ENCODE assay signal across 8 cellular contexts in genomic region chr14:24160499-24160849, GRCh38. TPM values are rescaled to one million over a fixed set of nuclear protein-coding genes. Genes with fewer than 3 reads are reported as not detected.
DNase-seq lines count a peak whose midpoint lies in the region; ATAC-seq and TF ChIP-seq lines count a peak whose summit lies in the region.

No MANE protein-coding gene starts in this region.

- peaks cover 11 to 30% of the 10 kb centered on the region in 2 donors for H3K36me3 Mint-ChIP-seq in naive B cell

- DNase-seq in cardiac muscle cell (ENCODE audit: low read depth in 1 of 2, low spot score in 1 of 2), result no peak
- DNase-seq in left ventricle myocardium superior, result no peak
- no peak for DNase-seq in body of pancreas
- DNase-seq in naive B cell, result no peak
- no peak for DNase-seq in NCI-H446 (lab: John Stamatoyannopoulos, UW)
- DNase-seq in DMS153 treated with DMSO at 0.1 percent for 48 hours (lab: John Stamatoyannopoulos, UW; ENCODE audit: unreplicated experiment), result no peak

- 85 to 92% methylated on average over 4 of the region's 4 CpGs for WGBS in body of pancreas, 2 donors

- H3K36me3 ChIP-seq in cardiac muscle cell (peaks cover 34% of the 10 kb centered on the region), body of pancreas (replicated peaks in 1 of 2; ENCODE audit: insufficient read depth in 1 of 2, low read depth in 2 of 2) (peaks cover 10 to 42% of the 10 kb centered on the region in 2 donors)

- peak overlapping the region in 5 of 8 donors; percentile 5 to 100 (median 98) for H3K4me3 Mint-ChIP-seq in naive B cell

- no peaks in the 10 kb centered on the region for H3K9me3 Mint-ChIP-seq in naive B cell

- H3K4me1 ChIP-seq in cardiac muscle cell (ENCODE audit: low read depth), result peaks cover 11% of the 10 kb centered on the region
- peaks cover 35% of the 10 kb centered on the region for H3K4me1 ChIP-seq in body of pancreas

- H3K27ac Mint-ChIP-seq in naive B cell, result peak overlapping the region; percentile 44 to 100 (median 97)

- intact Hi-C loops in left ventricle myocardium superior (cut with micrococcal nuclease), result no loop called here
- intact Hi-C loops in body of pancreas (cut with DNase I), result loop anchor here (10.0 kb wide), 1 partner anchor 106 kb away; the partner anchor contains the start of gene CARMIL3

- no peaks in the 10 kb centered on the region for H3K27me3 ChIP-seq in cardiac muscle cell
- no peaks in the 10 kb centered on the region for H3K27me3 ChIP-seq in body of pancreas

- no peaks in the 10 kb centered on the region for H3K9me3 ChIP-seq in cardiac muscle cell (ENCODE audit: low read depth)
- H3K9me3 ChIP-seq in body of pancreas, result no peaks in the 10 kb centered on the region

- H3K27ac ChIP-seq in cardiac muscle cell, result peak overlapping the region; percentile 65
- H3K27ac ChIP-seq in body of pancreas, result peak overlapping the region; percentile 79 to 89 (median 84)

- TF ChIP-seq CTCF in cardiac muscle cell (IDR thresholded peaks at IDR 0.05; ENCODE audit: low read depth, low read length) (no peak), body of pancreas (IDR thresholded peaks at IDR 0.05) (no peak)

- no peak overlapping the region for H3K4me3 ChIP-seq in cardiac muscle cell
- H3K4me3 ChIP-seq in body of pancreas, result no peak overlapping the region

- ATAC-seq in left ventricle myocardium superior (no peak), body of pancreas (no peak), naive B cell (ENCODE audit: low read depth in 2 of 2) (no peak), HG02981 (IDR thresholded peaks at IDR 0.05; ENCODE audit: unreplicated experiment) (no peak), HG02759 (IDR thresholded peaks at IDR 0.05; ENCODE audit: unreplicated experiment) (no peak)

- H3K4me1 Mint-ChIP-seq in naive B cell, result peaks cover 48 to 50% (median 49%) of the 10 kb centered on the region in 3 donors

- H3K27me3 Mint-ChIP-seq in naive B cell, result no peaks in the 10 kb centered on the region

- TF ChIP-seq POLR2A in body of pancreas (IDR thresholded peaks at IDR 0.05), result no peak

RNA-seq across cellular contexts. Expression of gene IRF9, which starts 0.6 kb away (rescaled TPM):
- total RNA-seq in cardiac muscle cell (29.1 and 33.7 TPM in 2 replicates), left ventricle myocardium superior (27.6 TPM), body of pancreas (10 to 100 TPM; 12.5 to 21.5 TPM)
- polyA plus RNA-seq in cardiac muscle cell (27.3 and 35.4 TPM in 2 replicates), naive B cell (ENCODE audit: low read depth in 6 of 6) (100 to 1,000 TPM in 3 of 6 donors, 10 to 100 TPM in 3; 86.7 to 140 (median 97.2) TPM)

RNA-seq across cellular contexts. Expression of gene REC8, which starts 11.4 kb away (rescaled TPM):
- 20.3 and 23.5 TPM in 2 replicates for total RNA-seq in cardiac muscle cell
- 38.8 and 39.0 TPM in 2 replicates for polyA plus RNA-seq in cardiac muscle cell
- total RNA-seq in left ventricle myocardium superior, result 3.2 TPM
- total RNA-seq in body of pancreas, result 1 to 10 TPM; 7.8 to 8.9 TPM
- polyA plus RNA-seq in naive B cell (ENCODE audit: low read depth in 6 of 6), result 1 to 10 TPM; 3.6 to 9.6 (median 6.9) TPM

RNA-seq across cellular contexts. Expression of gene RNF31, which starts 13.2 kb away (rescaled TPM):
- 81.0 and 134 TPM in 2 replicates for total RNA-seq in cardiac muscle cell
- 42.1 and 44.9 TPM in 2 replicates for polyA plus RNA-seq in cardiac muscle cell
- total RNA-seq in left ventricle myocardium superior, result 42.8 TPM
- 10 to 100 TPM; 38.1 to 83.1 TPM for total RNA-seq in body of pancreas
- polyA plus RNA-seq in naive B cell (ENCODE audit: low read depth in 6 of 6), result 10 to 100 TPM; 21.0 to 47.2 (median 32.1) TPM

RNA-seq across cellular contexts. Expression of gene PSME2, which starts 14.1 kb away (rescaled TPM):
- 92.3 and 97.6 TPM in 2 replicates for total RNA-seq in cardiac muscle cell
- polyA plus RNA-seq in cardiac muscle cell, result 311 and 331 TPM in 2 replicates
- 92.6 TPM for total RNA-seq in left ventricle myocardium superior
- total RNA-seq in body of pancreas, result 10 to 100 TPM; 29.3 to 30.4 TPM
- 100 to 1,000 TPM; 257 to 514 (median 294) TPM for polyA plus RNA-seq in naive B cell (ENCODE audit: low read depth in 6 of 6)

RNA-seq across cellular contexts. Expression of gene EMC9, which starts 19.1 kb away (rescaled TPM):
- 54.6 and 69.3 TPM in 2 replicates for total RNA-seq in cardiac muscle cell
- polyA plus RNA-seq in cardiac muscle cell, result 82.3 and 114 TPM in 2 replicates
- total RNA-seq in left ventricle myocardium superior, result 16.4 TPM
- total RNA-seq in body of pancreas, result 10 to 100 TPM in 1 of 2 donors, 1 to 10 TPM in 1; 9.9 to 21.1 TPM
- 10 to 100 TPM in 2 of 6 donors, 1 to 10 TPM in 4; 5.9 to 15.3 (median 9.2) TPM for polyA plus RNA-seq in naive B cell (ENCODE audit: low read depth in 6 of 6)
